15 cellular contexts compared by ENCODE assay signal in the genomic region with DNA sequence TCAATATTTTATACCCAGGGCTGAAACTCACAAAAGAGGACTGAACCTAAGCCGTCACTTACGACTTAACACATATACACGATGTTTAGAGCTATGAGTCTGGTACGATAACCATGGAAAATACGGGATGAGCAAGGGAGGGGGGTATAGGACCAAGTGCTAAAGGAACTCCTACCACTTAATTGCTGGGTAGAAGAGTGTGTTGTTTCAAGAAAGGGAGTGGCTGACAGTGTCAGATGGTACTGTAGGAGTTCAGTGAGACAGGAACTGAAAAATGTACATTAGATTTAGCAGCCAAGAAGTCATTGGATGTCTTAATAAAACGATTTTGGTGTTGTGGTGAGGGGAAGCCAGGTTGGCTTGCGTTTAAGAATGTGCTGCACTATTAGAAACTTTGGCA. TPM values are rescaled to one million over a fixed set of nuclear protein-coding genes. Genes with fewer than 3 reads are reported as not detected.
DNase-seq lines count a peak whose midpoint lies in the region; ATAC-seq and TF ChIP-seq lines count a peak whose summit lies in the region.
"Had no signal": no experiment of that assay in that cellular context is flagged by ENCODE, and none has a peak within 500 bp of the region (broad histone marks: within the 10 kb centered on the region; RNA-seq: fewer than 3 reads in every experiment).

No MANE protein-coding gene starts in this region.

- H3K9me3 Mint-ChIP-seq in type B pancreatic cell: no peaks in the 10 kb centered on the region
- H3K9me3 Mint-ChIP-seq in activated naive CD4-positive, alpha-beta T cell treated with anti-CD3 and anti-CD28 coated beads for 36 hours: no peaks in the 10 kb centered on the region
- H3K9me3 Mint-ChIP-seq: CD4-positive, alpha-beta T cell; HFFc6 had no signal

- peaks cover 4% of the 10 kb centered on the region for H3K4me1 Mint-ChIP-seq in type B pancreatic cell (ENCODE audit: unreplicated experiment)
- no peaks in the 10 kb centered on the region for H3K4me1 Mint-ChIP-seq in activated naive CD4-positive, alpha-beta T cell treated with anti-CD3 and anti-CD28 coated beads for 36 hours (ENCODE audit: low read depth)

- H3K27me3 Mint-ChIP-seq in type B pancreatic cell: no peaks in the 10 kb centered on the region
- no peaks in the 10 kb centered on the region for H3K27me3 Mint-ChIP-seq in activated naive CD4-positive, alpha-beta T cell treated with anti-CD3 and anti-CD28 coated beads for 36 hours (ENCODE audit: low read depth)
- H3K27me3 Mint-ChIP-seq: B cell; CD4-positive, alpha-beta T cell had no signal

- 79% methylated on average over 7 of the region's 7 CpGs for WGBS in right cardiac atrium

- H3K4me1 ChIP-seq in left ventricle myocardium inferior (peaks cover 45% of the 10 kb centered on the region), right cardiac atrium (ENCODE audit: control insufficient read depth, insufficient read depth, low read length) (no peaks in the 10 kb centered on the region), tibial artery (no peaks in the 10 kb centered on the region)

- no peaks in the 10 kb centered on the region for H3K36me3 ChIP-seq in left ventricle myocardium inferior
- H3K36me3 ChIP-seq in tibial artery: peaks cover 0 to 7% (median 0%) of the 10 kb centered on the region in 3 donors

- no peak for ATAC-seq in right cardiac atrium
- peak; percentile 57 for ATAC-seq in left colon

- DNase-seq in left ventricle myocardium inferior: no peak
- DNase-seq in right cardiac atrium: no peak
- DNase-seq in NCI-H69 (lab: John Stamatoyannopoulos, UW): peak; percentile 16
- DNase-seq in left colon: no peak
- no peak for DNase-seq in type B pancreatic cell (ENCODE audit: extremely low spot score, unreplicated experiment)
- DNase-seq in mucosa of gallbladder (ENCODE audit: low spot score): no peak
- no peak for DNase-seq in activated naive CD4-positive, alpha-beta T cell treated with anti-CD3 and anti-CD28 coated beads for 36 hours
- no peak for DNase-seq in tibial artery
- DNase-seq: C1 segment of cervical spinal cord; Calu3; CD4-positive, alpha-beta T cell; DMS 273 treated with DMSO at 0.1 percent for 48 hours; HCEC 1CT; HFFc6 had no signal

- CTCF ChIA-PET in activated naive CD4-positive, alpha-beta T cell treated with anti-CD3 and anti-CD28 coated beads for 36 hours (lab: Charles Lee): interaction anchor here (0.7 kb wide), 1 partner anchor 9 kb away, joined by 4 read pairs; no protein-coding TSS in a partner anchor

- TF ChIP-seq CTCF in left ventricle myocardium inferior (IDR thresholded peaks at IDR 0.05; ENCODE audit: borderline replicate concordance) (no peak), type B pancreatic cell (conservative IDR thresholded peaks at IDR 0.05) (no peak), tibial artery (IDR thresholded peaks at IDR 0.05) (no peak)

- peak overlapping the region; percentile 9 for H3K27ac Mint-ChIP-seq in type B pancreatic cell
- no peak overlapping the region for H3K27ac Mint-ChIP-seq in activated naive CD4-positive, alpha-beta T cell treated with anti-CD3 and anti-CD28 coated beads for 36 hours
- H3K27ac Mint-ChIP-seq: B cell; CD4-positive, alpha-beta T cell; HFFc6 had no signal

- no peak overlapping the region for H3K4me3 ChIP-seq in left ventricle myocardium inferior
- H3K4me3 ChIP-seq in right cardiac atrium (ENCODE audit: low read length): no peak overlapping the region
- H3K4me3 ChIP-seq in tibial artery: no peak overlapping the region

- peaks cover 6% of the 10 kb centered on the region for H3K36me3 Mint-ChIP-seq in type B pancreatic cell
- peaks cover 10% of the 10 kb centered on the region for H3K36me3 Mint-ChIP-seq in activated naive CD4-positive, alpha-beta T cell treated with anti-CD3 and anti-CD28 coated beads for 36 hours (ENCODE audit: low read depth)

- no peak overlapping the region for H3K4me3 Mint-ChIP-seq in type B pancreatic cell
- H3K4me3 Mint-ChIP-seq in activated naive CD4-positive, alpha-beta T cell treated with anti-CD3 and anti-CD28 coated beads for 36 hours: no peak overlapping the region
- H3K4me3 Mint-ChIP-seq: B cell; CD4-positive, alpha-beta T cell; HFFc6 had no signal

- H3K27me3 ChIP-seq in left ventricle myocardium inferior (ENCODE audit: low read depth) (no peaks in the 10 kb centered on the region), right cardiac atrium (ENCODE audit: control insufficient read depth, insufficient read depth) (no peaks in the 10 kb centered on the region), tibial artery (no peaks in the 10 kb centered on the region)

- intact Hi-C loops in left ventricle myocardium inferior (cut with micrococcal nuclease): no loop called here
- intact Hi-C loops in right cardiac atrium (cut with DNase I): no loop called here
- intact Hi-C loops in left colon (cut with DNase I, micrococcal nuclease): no loop called here
- intact Hi-C loops in activated naive CD4-positive, alpha-beta T cell treated with anti-CD3 and anti-CD28 coated beads for 36 hours (cut with micrococcal nuclease): no loop called here
- intact Hi-C loops in tibial artery (cut with DNase I; ENCODE audit: low total_unique reads): no loop called here

- H3K27ac ChIP-seq in left ventricle myocardium inferior (replicated peaks): peak overlapping the region; percentile 25
- no peak overlapping the region for H3K27ac ChIP-seq in right cardiac atrium (ENCODE audit: low read length)
- H3K27ac ChIP-seq in tibial artery: no peak overlapping the region

- H3K9me3 ChIP-seq in left ventricle myocardium inferior (replicated peaks) (peaks cover 6% of the 10 kb centered on the region), right cardiac atrium (ENCODE audit: control insufficient read depth, low read length) (no peaks in the 10 kb centered on the region), tibial artery (no peaks in the 10 kb centered on the region)

RNA-seq across cellular contexts. Expression of a gene that starts 21.6 kb away (rescaled TPM):
- 11.5 TPM for total RNA-seq in left ventricle myocardium inferior
- 10 to 100 TPM in 2 of 4 donors, 1 to 10 TPM in 2; 8.9 to 18.7 (median 10.5) TPM for total RNA-seq in right cardiac atrium
- 2.4 TPM for polyA plus RNA-seq in right cardiac atrium
- total RNA-seq in left colon: 100 to 1,000 TPM; 131 to 160 TPM
- 77.8 and 93.3 TPM in 2 replicates for total RNA-seq in type B pancreatic cell (ENCODE audit: low replicate concordance)
- 340 TPM for total RNA-seq in mucosa of gallbladder
- total RNA-seq in activated naive CD4-positive, alpha-beta T cell treated with anti-CD3 and anti-CD28 coated beads for 36 hours: 1 to 10 TPM; 5.3 to 6.8 TPM
